ENCODE assay signal across 14 cellular contexts in the genomic region with DNA sequence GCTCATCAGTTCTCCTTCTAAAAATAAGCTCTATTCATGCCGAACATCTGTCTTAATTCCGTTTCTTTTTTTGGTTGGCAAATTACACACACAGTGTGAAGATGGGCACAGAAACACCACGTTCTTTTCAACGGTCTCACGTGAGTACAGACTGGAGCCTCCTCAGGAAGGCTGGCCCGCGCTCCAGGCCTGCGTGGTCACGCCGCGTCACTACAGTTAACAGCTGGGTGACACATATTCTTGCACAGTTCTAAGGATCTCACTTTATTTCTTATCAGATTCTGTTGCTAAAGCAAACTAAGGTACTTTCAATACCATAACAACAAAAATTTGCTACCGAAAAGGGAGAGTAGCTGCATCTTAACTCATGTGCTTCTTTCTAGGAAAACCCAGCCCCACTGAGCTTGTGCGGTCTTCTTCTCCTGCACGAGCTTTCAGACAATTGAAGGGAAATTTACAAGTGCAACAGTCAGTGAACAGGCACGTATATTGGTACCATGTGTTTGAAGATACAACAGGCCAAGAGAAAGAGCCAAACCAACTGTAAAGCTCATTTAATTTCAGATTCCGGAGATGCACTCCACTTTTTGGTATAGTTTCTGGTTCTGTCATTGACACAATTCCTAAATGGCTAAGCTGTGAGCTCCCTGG.
"Had no signal": no experiment of that assay in that cellular context is flagged by ENCODE, and none has a peak within 500 bp of the region (broad histone marks: within the 10 kb centered on the region; RNA-seq: fewer than 3 reads in every experiment).

No MANE protein-coding gene starts in this region.

- H3K27ac Mint-ChIP-seq: activated naive CD8-positive, alpha-beta T cell treated with anti-CD3 and anti-CD28 coated beads for 36 hours; activated T-cell treated with anti-CD3 and anti-CD28 coated beads, Interleukin-2, amount 50 U/mL, for 24 hours; memory B cell; T-helper 1 cell treated with Interleukin-12 subunit alpha and Interleukin-12 subunit beta and Interleukin-4 antibody, amounts not matched to agents 30 μg/mL and 1 μg/mL, for 36 hours had no signal

- H3K36me3 Mint-ChIP-seq: activated naive CD8-positive, alpha-beta T cell treated with anti-CD3 and anti-CD28 coated beads for 36 hours had no signal

- H3K9me3 Mint-ChIP-seq: activated naive CD8-positive, alpha-beta T cell treated with anti-CD3 and anti-CD28 coated beads for 36 hours; activated T-cell treated with anti-CD3 and anti-CD28 coated beads, Interleukin-2, amount 50 U/mL, for 24 hours; memory B cell; T-helper 1 cell treated with Interleukin-12 subunit alpha and Interleukin-12 subunit beta and Interleukin-4 antibody, amounts not matched to agents 30 μg/mL and 1 μg/mL, for 36 hours had no signal

- DNase-seq: activated gamma-delta T cell; activated naive CD8-positive, alpha-beta T cell treated with anti-CD3 and anti-CD28 coated beads for 36 hours; activated T-cell treated with anti-CD3 and anti-CD28 coated beads, Interleukin-2, amount 50 U/mL, for 24 hours; foreskin keratinocyte; head of caudate nucleus; islet precursor cell; ovary; stimulated activated CD4-positive, alpha-beta T cell treated with anti-CD3 and anti-CD28 coated beads, Interleukin-4, amount 100 ng/mL, for 4 hours; thyroid gland had no signal

- H3K36me3 ChIP-seq: ovary, thyroid gland had no signal

- ATAC-seq: foreskin keratinocyte, left lobe of liver had no signal

- H3K27ac ChIP-seq: esophagus muscularis mucosa, foreskin keratinocyte, ovary, thyroid gland had no signal

- H3K4me3 Mint-ChIP-seq: activated naive CD8-positive, alpha-beta T cell treated with anti-CD3 and anti-CD28 coated beads for 36 hours; activated T-cell treated with anti-CD3 and anti-CD28 coated beads, Interleukin-2, amount 50 U/mL, for 24 hours; memory B cell; T-helper 1 cell treated with Interleukin-12 subunit alpha and Interleukin-12 subunit beta and Interleukin-4 antibody, amounts not matched to agents 30 μg/mL and 1 μg/mL, for 36 hours had no signal

- H3K9me3 ChIP-seq: esophagus muscularis mucosa, ovary, thyroid gland had no signal

- H3K4me3 ChIP-seq: dorsolateral prefrontal cortex, esophagus muscularis mucosa, ovary, thyroid gland had no signal

- H3K27me3 ChIP-seq: dorsolateral prefrontal cortex, esophagus muscularis mucosa, foreskin keratinocyte, ovary, thyroid gland had no signal

- H3K4me1 ChIP-seq: esophagus muscularis mucosa, foreskin keratinocyte, thyroid gland had no signal
